23 cellular contexts compared by ENCODE assay signal in the genomic region with DNA sequence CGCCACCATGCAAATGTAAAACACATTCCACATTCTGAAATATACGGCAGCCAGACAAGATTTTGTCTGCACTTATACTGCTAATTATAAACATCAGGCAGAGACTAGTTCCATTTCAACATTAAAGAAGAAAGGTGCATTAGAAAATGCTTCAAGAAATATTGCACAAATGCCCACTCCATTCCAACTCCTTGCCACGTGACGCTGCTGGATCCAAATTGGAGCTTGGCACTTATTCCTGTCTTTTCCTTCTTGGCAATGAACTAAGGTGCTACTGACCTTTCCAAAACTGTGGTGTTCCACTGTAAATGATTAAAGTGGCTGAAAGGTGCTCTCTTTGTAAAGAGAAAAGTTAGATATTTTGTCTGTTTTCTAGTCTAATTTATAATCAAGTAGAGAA. TPM values are rescaled to one million over a fixed set of nuclear protein-coding genes. Genes with fewer than 3 reads are reported as not detected.
DNase-seq lines count a peak whose midpoint lies in the region; ATAC-seq and TF ChIP-seq lines count a peak whose summit lies in the region.
"Had no signal": no experiment of that assay in that cellular context is flagged by ENCODE, and none has a peak within 500 bp of the region (broad histone marks: within the 10 kb centered on the region; RNA-seq: fewer than 3 reads in every experiment).

No MANE protein-coding gene starts in this region.

- DNase-seq in heart left ventricle: no peak
- no peak for DNase-seq in left ventricle myocardium superior
- peak; percentile 41 for DNase-seq in fibroblast of mammary gland (ENCODE audit: low read depth)
- DNase-seq in psoas muscle: no peak
- DNase-seq in transverse colon: no peak
- no peak for DNase-seq in natural killer cell treated with Interleukin-12 subunit alpha and Interleukin-12 subunit beta and Interleukin-15 and Interleukin-18, amount 100 ng/mL, for 72 hours (ENCODE audit: low spot score)
- no peak for DNase-seq in NK-92 (lab: John Stamatoyannopoulos, UW; ENCODE audit: unreplicated experiment)
- DNase-seq: activated B cell treated with CpG ODN at 0.5 μM for 24 hours; activated CD4-positive, alpha-beta memory T cell treated with anti-CD3 and anti-CD28 coated beads, Interleukin-2, amount 10 ng/mL, durations not matched to agents 7 days and 5 days; activated T-cell treated with anti-CD3 and anti-CD28 coated beads, Interleukin-2, amount 50 U/mL, for 1 hour; DMS 273 treated with DMSO at 0.1 percent for 48 hours; hippocampal formation; kidney; mesendoderm; NCI-H1417; NCI-H2171 treated with DMSO at 0.1 percent for 48 hours; NCI-H774; SJCRH30; stimulated activated CD4-positive, alpha-beta T cell treated with anti-CD3 and anti-CD28 coated beads, Interleukin-2, amount 100 ng/mL, for 48 hours had no signal

- peak overlapping the region in 6 of 12 donors; percentile 5 to 71 (median 30) for H3K4me3 ChIP-seq in heart left ventricle
- H3K4me3 ChIP-seq in fibroblast of mammary gland (ENCODE audit: control insufficient read depth, low read depth, low read length): peak overlapping the region; percentile 100
- H3K4me3 ChIP-seq in psoas muscle: peak overlapping the region; percentile 27
- H3K4me3 ChIP-seq in transverse colon: no peak overlapping the region
- H3K4me3 ChIP-seq: SJCRH30 had no signal

- peaks cover 0 to 2% (median 0%) of the 10 kb centered on the region in 9 donors for H3K27me3 ChIP-seq in heart left ventricle
- H3K27me3 ChIP-seq in psoas muscle (ENCODE audit: insufficient read depth in 3 of 3, low read length in 2 of 3): no peaks in the 10 kb centered on the region
- peaks cover 13% of the 10 kb centered on the region for H3K27me3 ChIP-seq in transverse colon

- no peaks in the 10 kb centered on the region for H3K4me1 Mint-ChIP-seq in natural killer cell treated with Interleukin-12 subunit alpha and Interleukin-12 subunit beta and Interleukin-15 and Interleukin-18, amount 100 ng/mL, for 72 hours (ENCODE audit: low read depth in 2 of 2)
- H3K4me1 Mint-ChIP-seq: activated B cell treated with CpG ODN at 0.5 μM for 24 hours; activated CD4-positive, alpha-beta memory T cell treated with anti-CD3 and anti-CD28 coated beads, Interleukin-2, amount 10 ng/mL, durations not matched to agents 7 days and 5 days; activated naive CD4-positive, alpha-beta T cell treated with anti-CD3 and anti-CD28 coated beads, Interleukin-2, amount 50 U/mL, for 24 hours; neural crest cell had no signal

- 53 to 69% (median 60%) methylated on average over 4 of the region's 4 CpGs for WGBS in heart left ventricle, 4 donors
- WGBS in psoas muscle, 3 donors: 46 to 62% (median 58%) methylated on average over 4 of the region's 4 CpGs
- WGBS in transverse colon (ENCODE audit: low coverage in 1 of 2), 2 donors: 74 to 84% methylated on average over 4 of the region's 4 CpGs

- no peaks in the 10 kb centered on the region for H3K9me3 Mint-ChIP-seq in natural killer cell treated with Interleukin-12 subunit alpha and Interleukin-12 subunit beta and Interleukin-15 and Interleukin-18, amount 100 ng/mL, for 72 hours
- H3K9me3 Mint-ChIP-seq: activated B cell treated with CpG ODN at 0.5 μM for 24 hours; activated CD4-positive, alpha-beta memory T cell treated with anti-CD3 and anti-CD28 coated beads, Interleukin-2, amount 10 ng/mL, durations not matched to agents 7 days and 5 days; activated naive CD4-positive, alpha-beta T cell treated with anti-CD3 and anti-CD28 coated beads, Interleukin-2, amount 50 U/mL, for 24 hours; neural crest cell had no signal

- no peaks in the 10 kb centered on the region for H3K36me3 Mint-ChIP-seq in natural killer cell treated with Interleukin-12 subunit alpha and Interleukin-12 subunit beta and Interleukin-15 and Interleukin-18, amount 100 ng/mL, for 72 hours
- H3K36me3 Mint-ChIP-seq: activated naive CD4-positive, alpha-beta T cell treated with anti-CD3 and anti-CD28 coated beads, Interleukin-2, amount 50 U/mL, for 24 hours had no signal

- TF ChIP-seq POLR2A in heart left ventricle (IDR thresholded peaks at IDR 0.05) (no peak), transverse colon (IDR thresholded peaks at IDR 0.05) (no peak)

- TF ChIP-seq CTCF in heart left ventricle (IDR thresholded peaks at IDR 0.05): no peak
- no peak for TF ChIP-seq CTCF in fibroblast of mammary gland (conservative IDR thresholded peaks at IDR 0.05; ENCODE audit: control insufficient read depth, insufficient read depth, low read depth, low read length)
- TF ChIP-seq CTCF in psoas muscle (IDR thresholded peaks at IDR 0.05): no peak
- TF ChIP-seq CTCF in transverse colon (IDR thresholded peaks at IDR 0.05): no peak

- peaks cover 31 to 34% of the 10 kb centered on the region in 2 donors for H3K27me3 Mint-ChIP-seq in natural killer cell treated with Interleukin-12 subunit alpha and Interleukin-12 subunit beta and Interleukin-15 and Interleukin-18, amount 100 ng/mL, for 72 hours
- H3K27me3 Mint-ChIP-seq: activated naive CD4-positive, alpha-beta T cell treated with anti-CD3 and anti-CD28 coated beads, Interleukin-2, amount 50 U/mL, for 24 hours had no signal

- peaks cover 0 to 62% (median 16%) of the 10 kb centered on the region in 12 donors for H3K4me1 ChIP-seq in heart left ventricle
- H3K4me1 ChIP-seq in psoas muscle: peaks cover 22% of the 10 kb centered on the region
- peaks cover 0 to 32% (median 3%) of the 10 kb centered on the region in 4 donors for H3K4me1 ChIP-seq in transverse colon
- H3K4me1 ChIP-seq: SJCRH30 had no signal

- intact Hi-C loops in heart left ventricle (cut with DNase I) (loop anchor here in 4 of 10 donors (5.0 to 10.0 kb wide), 3 partner anchors 240 to 253 kb away; no protein-coding TSS in a partner anchor), left ventricle myocardium superior (cut with micrococcal nuclease) (loop anchor here (10.0 kb wide), 1 partner anchor 243 kb away; no protein-coding TSS in a partner anchor), psoas muscle (cut with DNase I) (loop anchor here (5.0 to 10.0 kb wide), 3 partner anchors 93 to 315 kb away; no protein-coding TSS in a partner anchor), transverse colon (cut with DNase I; ENCODE audit: low total_unique reads) (no loop called here)

- peaks cover 0 to 4% (median 0%) of the 10 kb centered on the region in 9 donors for H3K36me3 ChIP-seq in heart left ventricle
- no peaks in the 10 kb centered on the region for H3K36me3 ChIP-seq in psoas muscle (ENCODE audit: insufficient read depth in 1 of 2, low read depth in 1 of 2)
- no peaks in the 10 kb centered on the region for H3K36me3 ChIP-seq in transverse colon
- H3K36me3 ChIP-seq: SJCRH30 had no signal

- ATAC-seq in heart left ventricle: no peak
- ATAC-seq in left ventricle myocardium superior: no peak
- ATAC-seq in psoas muscle: no peak
- ATAC-seq in natural killer cell treated with Interleukin-12 subunit alpha and Interleukin-12 subunit beta and Interleukin-15 and Interleukin-18, amount 100 ng/mL, for 72 hours: no peak
- no peak for ATAC-seq in GM19023 (IDR thresholded peaks at IDR 0.05; ENCODE audit: unreplicated experiment)

- H3K27ac ChIP-seq in heart left ventricle (peak overlapping the region in 11 of 12 donors; percentile 8 to 89 (median 66)), psoas muscle (peak overlapping the region; percentile 50), transverse colon (peak overlapping the region; percentile 86 to 95 (median 88))
- H3K27ac ChIP-seq: C4-2B, SJCRH30 had no signal

- H3K27ac Mint-ChIP-seq in natural killer cell treated with Interleukin-12 subunit alpha and Interleukin-12 subunit beta and Interleukin-15 and Interleukin-18, amount 100 ng/mL, for 72 hours: no peak overlapping the region
- H3K27ac Mint-ChIP-seq: activated B cell treated with CpG ODN at 0.5 μM for 24 hours; activated CD4-positive, alpha-beta memory T cell treated with anti-CD3 and anti-CD28 coated beads, Interleukin-2, amount 10 ng/mL, durations not matched to agents 7 days and 5 days; activated naive CD4-positive, alpha-beta T cell treated with anti-CD3 and anti-CD28 coated beads, Interleukin-2, amount 50 U/mL, for 24 hours had no signal

- TF ChIP-seq EP300 in transverse colon (IDR thresholded peaks at IDR 0.05; ENCODE audit: low read depth): no peak

- in situ Hi-C loops in transverse colon (cut with MboI; ENCODE audit: low pct_ligation_motif_present in 1 of 4, low pct_unique_long_range_greater_than_20kb in 1 of 4, low sequenced_read_pairs in 3 of 4): loop anchor here in 2 of 4 donors (25.0 kb wide), 1 partner anchor 245 kb away; no protein-coding TSS in a partner anchor

- H3K9me3 ChIP-seq in heart left ventricle (no peaks in the 10 kb centered on the region), psoas muscle (no peaks in the 10 kb centered on the region), transverse colon (no peaks in the 10 kb centered on the region)
- H3K9me3 ChIP-seq: SJCRH30 had no signal

- no peak overlapping the region for H3K4me3 Mint-ChIP-seq in natural killer cell treated with Interleukin-12 subunit alpha and Interleukin-12 subunit beta and Interleukin-15 and Interleukin-18, amount 100 ng/mL, for 72 hours
- H3K4me3 Mint-ChIP-seq: activated B cell treated with CpG ODN at 0.5 μM for 24 hours; activated CD4-positive, alpha-beta memory T cell treated with anti-CD3 and anti-CD28 coated beads, Interleukin-2, amount 10 ng/mL, durations not matched to agents 7 days and 5 days; activated naive CD4-positive, alpha-beta T cell treated with anti-CD3 and anti-CD28 coated beads, Interleukin-2, amount 50 U/mL, for 24 hours; neural crest cell had no signal

RNA-seq across cellular contexts. Expression of a gene that starts 6.2 kb away (rescaled TPM):
- total RNA-seq in heart left ventricle (100 to 1,000 TPM in 3 of 9 donors, 10 to 100 TPM in 6; 41.3 to 290 (median 87.3) TPM), left ventricle myocardium superior (59.5 TPM), psoas muscle (10 to 100 TPM; 59.1 to 75.2 (median 71.4) TPM), transverse colon (100 to 1,000 TPM in 1 of 4 donors, 10 to 100 TPM in 3; 68.1 to 261 (median 75.6) TPM)
- polyA plus RNA-seq in heart left ventricle (100 to 1,000 TPM in 1 of 2 donors, 10 to 100 TPM in 1; 17.4 to 115 TPM), psoas muscle (10 to 100 TPM; 15.5 to 23.2 (median 21.3) TPM)
- total RNA-seq in natural killer cell treated with Interleukin-12 subunit alpha and Interleukin-12 subunit beta and Interleukin-15 and Interleukin-18, amount 100 ng/mL, for 72 hours: under 1 TPM in 1 of 2 donors, not detected in 1; 0.11 TPM

Comparison
In these comparisons a context has a peak if more than half of its experiments do, and no peak if none do; other contexts are left out.
1. H3K4me3 ChIP-seq: peak in fibroblast of mammary gland (single experiment) and psoas muscle (single experiment); none in transverse colon (0 of 4).
2. RNA of a gene that starts 6.2 kb away (total RNA-seq): 41.3 to 290 TPM in heart left ventricle, 68.1 to 261 TPM in transverse colon, 59.1 to 75.2 TPM in psoas muscle and 59.5 TPM in left ventricle myocardium superior (single experiment); 0.11 TPM in natural killer cell treated with Interleukin-12 subunit alpha and Interleukin-12 subunit beta and Interleukin-15 and Interleukin-18, amount 100 ng/mL, for 72 hours; every median in the first group is over 10 times any median in the second.
3. Peak in every context shown above with its lines, with median percentiles within 50 percentile points of each other: H3K27ac ChIP-seq.